In genomic region chr10:68305889-68306288, GRCh38 we compare ENCODE assay signal across 23 cellular contexts.
"Had no signal": no experiment of that assay in that cellular context is flagged by ENCODE, and none has a peak within 500 bp of the region (broad histone marks: within the 10 kb centered on the region; RNA-seq: fewer than 3 reads in every experiment).

No MANE protein-coding gene starts in this region.

- H3K4me3 Mint-ChIP-seq: activated CD4-positive, alpha-beta T cell treated with anti-CD3 and anti-CD28 coated beads, Interleukin-2, amount 10 ng/mL, durations not matched to agents 24 days and 14 days; activated naive CD8-positive, alpha-beta T cell treated with anti-CD3 and anti-CD28 coated beads, Interleukin-2, amount 10 ng/mL, durations not matched to agents 7 days and 5 days; activated T-cell treated with anti-CD3 and anti-CD28 coated beads, Interleukin-2, amount 50 U/mL, for 72 hours; endodermal cell; natural killer cell had no signal

- H3K9me3 ChIP-seq: gastrocnemius medialis, heart right ventricle, right atrium auricular region, suprapubic skin, upper lobe of right lung had no signal

- H3K27ac Mint-ChIP-seq: activated CD4-positive, alpha-beta T cell treated with anti-CD3 and anti-CD28 coated beads, Interleukin-2, amount 10 ng/mL, durations not matched to agents 24 days and 14 days; activated naive CD8-positive, alpha-beta T cell treated with anti-CD3 and anti-CD28 coated beads, Interleukin-2, amount 10 ng/mL, durations not matched to agents 7 days and 5 days; activated T-cell treated with anti-CD3 and anti-CD28 coated beads, Interleukin-2, amount 50 U/mL, for 72 hours; endodermal cell; natural killer cell had no signal

- FAIRE-seq: TTC549 had no signal

- H3K36me3 ChIP-seq: gastrocnemius medialis, heart right ventricle, right atrium auricular region, suprapubic skin, upper lobe of right lung had no signal

- H3K4me1 ChIP-seq: right atrium auricular region, suprapubic skin, upper lobe of right lung had no signal

- ATAC-seq: activated T-cell treated with anti-CD3 and anti-CD28 coated beads, Interleukin-2, amount 50 U/mL, for 72 hours; gastrocnemius medialis; heart right ventricle; left lobe of liver; natural killer cell; upper lobe of right lung had no signal

- H3K27me3 Mint-ChIP-seq: activated CD4-positive, alpha-beta T cell treated with anti-CD3 and anti-CD28 coated beads, Interleukin-2, amount 10 ng/mL, durations not matched to agents 24 days and 14 days; activated naive CD8-positive, alpha-beta T cell treated with anti-CD3 and anti-CD28 coated beads, Interleukin-2, amount 10 ng/mL, durations not matched to agents 7 days and 5 days had no signal

- H3K36me3 Mint-ChIP-seq: activated naive CD8-positive, alpha-beta T cell treated with anti-CD3 and anti-CD28 coated beads, Interleukin-2, amount 10 ng/mL, durations not matched to agents 7 days and 5 days; natural killer cell had no signal

- H3K4me1 Mint-ChIP-seq: activated CD4-positive, alpha-beta T cell treated with anti-CD3 and anti-CD28 coated beads, Interleukin-2, amount 10 ng/mL, durations not matched to agents 24 days and 14 days; activated naive CD8-positive, alpha-beta T cell treated with anti-CD3 and anti-CD28 coated beads, Interleukin-2, amount 10 ng/mL, durations not matched to agents 7 days and 5 days; endodermal cell; natural killer cell had no signal

- H3K27me3 ChIP-seq: gastrocnemius medialis, heart right ventricle, right atrium auricular region, suprapubic skin, upper lobe of right lung had no signal

- H3K27ac ChIP-seq: gastrocnemius medialis, heart right ventricle, right atrium auricular region, skin epidermis, suprapubic skin, upper lobe of right lung had no signal

- H3K9me3 Mint-ChIP-seq: activated CD4-positive, alpha-beta T cell treated with anti-CD3 and anti-CD28 coated beads, Interleukin-2, amount 10 ng/mL, durations not matched to agents 24 days and 14 days; activated naive CD8-positive, alpha-beta T cell treated with anti-CD3 and anti-CD28 coated beads, Interleukin-2, amount 10 ng/mL, durations not matched to agents 7 days and 5 days; activated T-cell treated with anti-CD3 and anti-CD28 coated beads, Interleukin-2, amount 50 U/mL, for 72 hours; endodermal cell; natural killer cell had no signal

- H3K4me3 ChIP-seq: gastrocnemius medialis, heart right ventricle, right atrium auricular region, skin epidermis, suprapubic skin, upper lobe of right lung had no signal

- DNase-seq: activated CD4-positive, alpha-beta T cell treated with anti-CD3 and anti-CD28 coated beads, Interleukin-2, amount 10 ng/mL, durations not matched to agents 24 days and 14 days; activated CD4-positive, CD25-positive, alpha-beta regulatory T cell; activated CD8-positive, alpha-beta memory T cell treated with anti-CD3 and anti-CD28 coated beads, Interleukin-2, amount 50 U/mL, for 48 hours; activated gamma-delta T cell treated with Interleukin-2 at 50 U/mL for 16 hours; activated naive CD8-positive, alpha-beta T cell treated with anti-CD3 and anti-CD28 coated beads, Interleukin-2, amount 10 ng/mL, durations not matched to agents 7 days and 5 days; activated T-cell treated with anti-CD3 and anti-CD28 coated beads, Interleukin-2, amount 50 U/mL, for 72 hours; dermis blood vessel endothelial cell; endodermal cell; gastrocnemius medialis; heart right ventricle; mammary epithelial cell; natural killer cell; posterior cingulate gyrus; stimulated activated CD4-positive, alpha-beta T cell treated with anti-CD3 and anti-CD28 coated beads, Interleukin-4, amount 100 ng/mL, for 4 hours; stimulated activated CD8-positive, alpha-beta memory T cell treated with anti-CD3 and anti-CD28 coated beads, Interleukin-4, amount 100 ng/mL, for 48 hours; stimulated activated naive CD4-positive, alpha-beta T cell treated with Interleukin-2 at 50 U/mL for 16 hours; SW 1271; upper lobe of right lung had no signal
